ENCODE assay signal across 8 cellular contexts in the genomic region with DNA sequence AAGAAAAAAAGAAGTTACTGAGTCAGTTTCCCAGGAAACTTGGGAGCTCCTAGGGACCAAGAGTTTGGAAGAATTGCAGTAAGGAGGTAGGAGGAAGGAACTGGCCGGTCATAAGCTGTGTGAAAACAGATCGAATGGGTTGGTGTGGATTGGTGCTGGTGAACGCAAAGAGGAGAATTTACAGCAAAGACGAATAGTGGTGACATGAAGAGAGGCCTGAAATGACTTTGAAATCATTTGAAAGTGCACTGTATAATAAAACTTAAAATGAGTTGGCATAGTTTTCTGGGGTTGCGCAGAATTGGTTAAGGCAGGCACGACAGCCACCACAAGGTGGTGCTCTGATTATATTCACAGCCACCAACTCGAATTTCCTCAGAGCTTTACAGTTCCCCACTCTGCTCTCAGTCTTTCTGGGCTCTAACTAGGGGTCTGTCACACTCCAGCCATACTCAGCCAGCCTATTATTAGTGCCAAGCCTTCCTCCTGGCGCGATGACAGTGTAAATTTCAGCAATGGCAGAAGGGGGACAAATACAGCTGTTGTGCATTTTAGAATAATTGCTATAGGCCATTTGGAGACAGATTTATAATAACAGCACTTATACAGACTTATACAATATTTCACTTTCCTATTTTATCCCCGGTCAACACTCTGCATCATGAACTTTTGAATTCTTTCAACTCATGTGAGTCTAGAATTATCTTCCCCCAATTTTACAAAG. TPM values are rescaled to one million over a fixed set of nuclear protein-coding genes. Genes with fewer than 3 reads are reported as not detected.
A peak's percentile ranks its signal among the peaks of the same experiment; 100 is the strongest.
DNase-seq lines count a peak whose midpoint lies in the region; ATAC-seq and TF ChIP-seq lines count a peak whose summit lies in the region.

No MANE protein-coding gene starts in this region.

- no peak overlapping the region for H3K4me3 Mint-ChIP-seq in CD14-positive monocyte

- peaks cover 5% of the 10 kb centered on the region for H3K4me1 Mint-ChIP-seq in CD14-positive monocyte

- TF ChIP-seq POLR2A in ovary (IDR thresholded peaks at IDR 0.05) = no peak

- no peak for DNase-seq in CD14-positive monocyte (ENCODE audit: low spot score)
- DNase-seq in NCI-H345 (lab: John Stamatoyannopoulos, UW) = peak; percentile 35
- peak; percentile 53 for DNase-seq in activated CD8-positive, alpha-beta memory T cell treated with anti-CD3 and anti-CD28 coated beads, Interleukin-2, amount 50 U/mL, for 48 hours
- no peak for DNase-seq in foreskin keratinocyte
- DNase-seq in ovary = peak in 4 of 5 donors; percentile 41 to 51 (median 48)
- no peak for DNase-seq in amniotic stem cell (lab: John Stamatoyannopoulos, UW)

- H3K9me3 ChIP-seq in ovary = no peaks in the 10 kb centered on the region

- H3K36me3 ChIP-seq in ovary = no peaks in the 10 kb centered on the region

- no peak overlapping the region for H3K27ac Mint-ChIP-seq in CD14-positive monocyte

- 23 to 33% (median 32%) methylated on average over 10 of the region's 10 CpGs for WGBS in ovary, 3 donors

- peak; percentile 67 for ATAC-seq in GM19372 (IDR thresholded peaks at IDR 0.05; ENCODE audit: low read depth, unreplicated experiment)
- peak; percentile 74 for ATAC-seq in foreskin keratinocyte
- no peak for ATAC-seq in HG02973 (IDR thresholded peaks at IDR 0.05; ENCODE audit: unreplicated experiment)

- no peak overlapping the region for H3K4me3 ChIP-seq in ovary

- intact Hi-C loops in CD14-positive monocyte (cut with micrococcal nuclease) (loop anchor here (2.0 to 10.0 kb wide), 3 partner anchors 128 to 366 kb away; no protein-coding TSS in a partner anchor), ovary (cut with DNase I) (loop anchor here in 3 of 4 donors (2.0 to 10.0 kb wide), 4 partner anchors 158 to 368 kb away; a partner anchor contains a TSS)

- TF ChIP-seq CTCF in CD14-positive monocyte (IDR thresholded peaks at IDR 0.05) (peak; percentile 70), foreskin keratinocyte (conservative IDR thresholded peaks at IDR 0.05) (peak; percentile 76), ovary (IDR thresholded peaks at IDR 0.05) (peak; percentile 48 to 69 (median 66))

- H3K4me1 ChIP-seq in foreskin keratinocyte = no peaks in the 10 kb centered on the region
- H3K4me1 ChIP-seq in ovary (ENCODE audit: insufficient read depth) = peaks cover 1% of the 10 kb centered on the region

- H3K27me3 ChIP-seq in foreskin keratinocyte (peaks cover 4% of the 10 kb centered on the region), ovary (no peaks in the 10 kb centered on the region)

- peaks cover 2 to 7% (median 4%) of the 10 kb centered on the region in 3 donors for H3K27me3 Mint-ChIP-seq in CD14-positive monocyte (ENCODE audit: low read depth in 3 of 3)

- peaks cover 0 to 5% (median 3%) of the 10 kb centered on the region in 7 donors for H3K9me3 Mint-ChIP-seq in CD14-positive monocyte

- H3K27ac ChIP-seq in foreskin keratinocyte = no peak overlapping the region
- no peak overlapping the region for H3K27ac ChIP-seq in ovary

- no peak for TF ChIP-seq EP300 in ovary (IDR thresholded peaks at IDR 0.05)

- H3K36me3 Mint-ChIP-seq in CD14-positive monocyte = no peaks in the 10 kb centered on the region

RNA-seq across cellular contexts. Expression of a gene that starts 8.3 kb away (rescaled TPM):
- polyA plus RNA-seq in CD14-positive monocyte = under 1 TPM in 1 of 2 donors, not detected in 1; 0.14 TPM
- not detected in 2 replicates for total RNA-seq in foreskin keratinocyte
- not detected in 2 replicates for polyA plus RNA-seq in foreskin keratinocyte
- not detected for total RNA-seq in ovary
- polyA plus RNA-seq in ovary = not detected

RNA-seq across cellular contexts. Expression of a gene that starts 20.9 kb away (rescaled TPM):
- polyA plus RNA-seq in CD14-positive monocyte = 10 to 100 TPM; 17.7 to 21.9 TPM
- 38.7 and 45.5 TPM in 2 replicates for total RNA-seq in foreskin keratinocyte
- polyA plus RNA-seq in foreskin keratinocyte = 6.7 and 9.2 TPM in 2 replicates
- 10 to 100 TPM; 13.5 to 29.5 (median 23.4) TPM for total RNA-seq in ovary
- 10 to 100 TPM; 11.0 to 25.2 TPM for polyA plus RNA-seq in ovary

Comparison
In these comparisons a context has a peak if more than half of its experiments do, and no peak if none do; other contexts are left out.
1. DNase-seq: peak in NCI-H345 (single experiment), activated CD8-positive, alpha-beta memory T cell treated with anti-CD3 and anti-CD28 coated beads, Interleukin-2, amount 50 U/mL, for 48 hours (single experiment) and ovary (4 of 5); none in CD14-positive monocyte (single experiment), foreskin keratinocyte (0 of 2) and amniotic stem cell (single experiment).
2. Peak in every context shown above with its lines, with median percentiles within 50 percentile points of each other: CTCF ChIP-seq.